In the genomic region with DNA sequence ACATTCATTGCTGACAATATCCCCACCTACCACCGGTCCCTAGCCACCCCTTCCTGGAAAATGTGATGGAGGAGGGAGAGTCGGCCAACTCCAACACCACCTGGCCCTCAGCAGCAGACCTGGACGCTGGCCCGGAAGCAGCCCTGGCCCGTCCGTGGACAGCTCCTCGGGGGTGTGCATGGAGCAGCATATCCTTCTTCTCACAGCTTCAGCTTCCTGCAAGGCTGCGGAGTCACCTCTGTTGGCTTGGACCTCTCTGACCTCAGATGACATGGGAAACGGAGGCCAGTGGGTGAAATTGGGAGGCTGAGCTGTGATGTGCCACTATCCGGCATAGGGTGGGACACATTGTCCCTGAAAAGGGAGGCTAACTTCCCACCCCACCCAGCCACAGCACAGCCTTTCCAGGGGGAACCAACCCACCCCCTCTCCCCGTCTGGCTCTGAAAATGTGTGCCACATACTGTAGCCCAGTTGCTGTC, we compare ENCODE assay signal across 16 cellular contexts. TPM values are rescaled to one million over a fixed set of nuclear protein-coding genes. Genes with fewer than 3 reads are reported as not detected.
A peak's percentile ranks its signal among the peaks of the same experiment; 100 is the strongest.
DNase-seq lines count a peak whose midpoint lies in the region; ATAC-seq, FAIRE-seq and TF ChIP-seq lines count a peak whose summit lies in the region.
"Had no signal": no experiment of that assay in that cellular context is flagged by ENCODE, and none has a peak within 500 bp of the region (broad histone marks: within the 10 kb centered on the region; RNA-seq: fewer than 3 reads in every experiment).

No MANE protein-coding gene starts in this region.

- peak; percentile 9 for ATAC-seq in stimulated activated naive CD8-positive, alpha-beta T cell treated with anti-CD3 and anti-CD28 coated beads, Interleukin-15, Interleukin-2, amounts not matched to agents 100 U/mL and 50 U/mL, for 24 hours
- ATAC-seq in stimulated activated naive CD8-positive, alpha-beta T cell treated with anti-CD3 and anti-CD28 coated beads, Interleukin-15, amount 100 ng/mL, for 72 hours = no peak
- ATAC-seq in aorta (ENCODE audit: low FRiP score) = peak; percentile 82
- ATAC-seq in activated T-helper 17 cell treated with anti-CD3 and anti-CD28 coated beads, Interleukin-2, amount 50 U/mL, for 72 hours (replicated peaks) = no peak
- ATAC-seq: stimulated activated naive B cell treated with anti-CD40 and anti-IgM and Interleukin-4, amounts not matched to agents 10 μg/mL and 1 μg/mL and 100 μg/mL, for 72 hours had no signal

- FAIRE-seq in RCC 7860 (lab: Jason Lieb, UNC) = no peak
- FAIRE-seq: keratinocyte had no signal

- no peaks in the 10 kb centered on the region for H3K36me3 ChIP-seq in aorta (ENCODE audit: control insufficient read depth in 1 of 2, insufficient read depth in 2 of 2, low read length in 1 of 2)

- no peaks in the 10 kb centered on the region for H3K27me3 ChIP-seq in aorta (ENCODE audit: control insufficient read depth in 1 of 2, insufficient read depth in 2 of 2, low read length in 1 of 2)

- peaks cover 8% of the 10 kb centered on the region for H3K27me3 Mint-ChIP-seq in stimulated activated naive CD8-positive, alpha-beta T cell treated with anti-CD3 and anti-CD28 coated beads, Interleukin-15, amount 100 ng/mL, for 72 hours
- H3K27me3 Mint-ChIP-seq in activated T-helper 17 cell treated with anti-CD3 and anti-CD28 coated beads, Interleukin-2, amount 50 U/mL, for 72 hours = no peaks in the 10 kb centered on the region

- peaks cover 6% of the 10 kb centered on the region for H3K4me1 Mint-ChIP-seq in stimulated activated naive CD8-positive, alpha-beta T cell treated with anti-CD3 and anti-CD28 coated beads, Interleukin-15, amount 100 ng/mL, for 72 hours
- H3K4me1 Mint-ChIP-seq in activated T-helper 17 cell treated with anti-CD3 and anti-CD28 coated beads, Interleukin-2, amount 50 U/mL, for 72 hours = peaks cover 5% of the 10 kb centered on the region

- H3K27ac Mint-ChIP-seq in stimulated activated naive CD8-positive, alpha-beta T cell treated with anti-CD3 and anti-CD28 coated beads, Interleukin-15, amount 100 ng/mL, for 72 hours = no peak overlapping the region
- no peak overlapping the region for H3K27ac Mint-ChIP-seq in activated T-helper 17 cell treated with anti-CD3 and anti-CD28 coated beads, Interleukin-2, amount 50 U/mL, for 72 hours
- H3K27ac Mint-ChIP-seq: activated CD4-positive, alpha-beta memory T cell treated with anti-CD3 and anti-CD28 coated beads, Interleukin-2, amount 10 ng/mL, durations not matched to agents 7 days and 5 days; stimulated activated naive B cell treated with anti-CD40 and anti-IgM and Interleukin-4, amounts not matched to agents 10 μg/mL and 1 μg/mL and 100 μg/mL, for 72 hours had no signal

- no peaks in the 10 kb centered on the region for H3K36me3 Mint-ChIP-seq in activated T-helper 17 cell treated with anti-CD3 and anti-CD28 coated beads, Interleukin-2, amount 50 U/mL, for 72 hours (ENCODE audit: low read depth)
- H3K36me3 Mint-ChIP-seq: stimulated activated naive B cell treated with anti-CD40 and anti-IgM and Interleukin-4, amounts not matched to agents 10 μg/mL and 1 μg/mL and 100 μg/mL, for 72 hours had no signal

- no peaks in the 10 kb centered on the region for H3K4me1 ChIP-seq in aorta (ENCODE audit: control insufficient read depth in 1 of 2, insufficient read depth in 2 of 2, low read length in 2 of 2)

- intact Hi-C loops in aorta (cut with DNase I) = no loop called here

- H3K4me3 ChIP-seq in fibroblast of pulmonary artery (replicated peaks; ENCODE audit: low read depth, low read length) (no peak overlapping the region), aorta (ENCODE audit: low read length in 2 of 2) (no peak overlapping the region)

- 7 to 12% methylated on average over 11 of the region's 11 CpGs for WGBS in aorta, 2 donors

- TF ChIP-seq CTCF in fibroblast of pulmonary artery (IDR thresholded peaks at IDR 0.05; ENCODE audit: low read length, missing control alignments) = no peak

- no peak overlapping the region for H3K4me3 Mint-ChIP-seq in stimulated activated naive CD8-positive, alpha-beta T cell treated with anti-CD3 and anti-CD28 coated beads, Interleukin-15, amount 100 ng/mL, for 72 hours
- H3K4me3 Mint-ChIP-seq in activated T-helper 17 cell treated with anti-CD3 and anti-CD28 coated beads, Interleukin-2, amount 50 U/mL, for 72 hours = no peak overlapping the region
- H3K4me3 Mint-ChIP-seq: activated CD4-positive, alpha-beta memory T cell treated with anti-CD3 and anti-CD28 coated beads, Interleukin-2, amount 10 ng/mL, durations not matched to agents 7 days and 5 days; stimulated activated naive B cell treated with anti-CD40 and anti-IgM and Interleukin-4, amounts not matched to agents 10 μg/mL and 1 μg/mL and 100 μg/mL, for 72 hours had no signal

- no peaks in the 10 kb centered on the region for H3K9me3 ChIP-seq in aorta (ENCODE audit: control insufficient read depth, low read length)
- H3K9me3 ChIP-seq: SK-N-SH had no signal

- no peak for DNase-seq in stimulated activated naive CD8-positive, alpha-beta T cell treated with anti-CD3 and anti-CD28 coated beads, Interleukin-15, Interleukin-2, amounts not matched to agents 100 U/mL and 50 U/mL, for 24 hours
- DNase-seq in stimulated activated naive CD8-positive, alpha-beta T cell treated with anti-CD3 and anti-CD28 coated beads, Interleukin-15, amount 100 ng/mL, for 72 hours = no peak
- DNase-seq in fibroblast of pulmonary artery (ENCODE audit: low read depth) (peak; percentile 38), mucosa of gallbladder (ENCODE audit: low spot score) (peak; percentile 29), aorta (peak in 1 of 2 donors; percentile 81), RCC 7860 (ENCODE audit: low spot score) (no peak)
- no peak for DNase-seq in activated CD8-positive, alpha-beta memory T cell treated with anti-CD3 and anti-CD28 coated beads, Interleukin-2, amount 50 U/mL, for 4 hours
- DNase-seq: activated CD4-positive, alpha-beta memory T cell treated with anti-CD3 and anti-CD28 coated beads, Interleukin-2, amount 10 ng/mL, durations not matched to agents 7 days and 5 days; activated effector memory CD4-positive, alpha-beta T cell treated with anti-CD3 and anti-CD28 coated beads, Interleukin-2, amount 50 U/mL, for 16 hours; anterior cingulate cortex; GDM1; NCI-H1048; SK-N-SH; stimulated activated naive B cell treated with anti-CD40 and anti-IgM and Interleukin-4, amounts not matched to agents 10 μg/mL and 1 μg/mL and 100 μg/mL, for 72 hours had no signal

- H3K27ac ChIP-seq in aorta (ENCODE audit: low read depth in 1 of 2, low read length in 2 of 2) = no peak overlapping the region

- no peaks in the 10 kb centered on the region for H3K9me3 Mint-ChIP-seq in stimulated activated naive CD8-positive, alpha-beta T cell treated with anti-CD3 and anti-CD28 coated beads, Interleukin-15, amount 100 ng/mL, for 72 hours
- no peaks in the 10 kb centered on the region for H3K9me3 Mint-ChIP-seq in activated T-helper 17 cell treated with anti-CD3 and anti-CD28 coated beads, Interleukin-2, amount 50 U/mL, for 72 hours
- H3K9me3 Mint-ChIP-seq: activated CD4-positive, alpha-beta memory T cell treated with anti-CD3 and anti-CD28 coated beads, Interleukin-2, amount 10 ng/mL, durations not matched to agents 7 days and 5 days; stimulated activated naive B cell treated with anti-CD40 and anti-IgM and Interleukin-4, amounts not matched to agents 10 μg/mL and 1 μg/mL and 100 μg/mL, for 72 hours had no signal

RNA-seq across cellular contexts. Expression of gene LTA4H, which starts 42.9 kb away (rescaled TPM):
- total RNA-seq in mucosa of gallbladder = 62.1 TPM
- 10 to 100 TPM; 45.5 to 66.8 TPM for total RNA-seq in aorta
- 10 to 100 TPM; 52.1 to 56.8 TPM for polyA plus RNA-seq in aorta
- total RNA-seq in activated T-helper 17 cell treated with anti-CD3 and anti-CD28 coated beads, Interleukin-2, amount 50 U/mL, for 72 hours = 100 to 1,000 TPM in 1 of 2 donors, 10 to 100 TPM in 1; 95.4 to 127 TPM

Comparison
In these comparisons a context has a peak if more than half of its experiments do, and no peak if none do; other contexts are left out.
1. ATAC-seq: peak in stimulated activated naive CD8-positive, alpha-beta T cell treated with anti-CD3 and anti-CD28 coated beads, Interleukin-15, Interleukin-2, amounts not matched to agents 100 U/mL and 50 U/mL, for 24 hours (single experiment) and aorta (single experiment); none in stimulated activated naive CD8-positive, alpha-beta T cell treated with anti-CD3 and anti-CD28 coated beads, Interleukin-15, amount 100 ng/mL, for 72 hours (single experiment) and activated T-helper 17 cell treated with anti-CD3 and anti-CD28 coated beads, Interleukin-2, amount 50 U/mL, for 72 hours (single experiment).
2. DNase-seq: peak in fibroblast of pulmonary artery (single experiment) and mucosa of gallbladder (single experiment); none in stimulated activated naive CD8-positive, alpha-beta T cell treated with anti-CD3 and anti-CD28 coated beads, Interleukin-15, Interleukin-2, amounts not matched to agents 100 U/mL and 50 U/mL, for 24 hours (single experiment), stimulated activated naive CD8-positive, alpha-beta T cell treated with anti-CD3 and anti-CD28 coated beads, Interleukin-15, amount 100 ng/mL, for 72 hours (0 of 2), activated CD8-positive, alpha-beta memory T cell treated with anti-CD3 and anti-CD28 coated beads, Interleukin-2, amount 50 U/mL, for 4 hours (single experiment) and RCC 7860 (single experiment).